ENCODE assay signal across 8 cellular contexts in genomic region chr15:44729394-44729913, GRCh38. TPM values are rescaled to one million over a fixed set of nuclear protein-coding genes. Genes with fewer than 3 reads are reported as not detected.
DNase-seq lines count a peak whose midpoint lies in the region; ATAC-seq and TF ChIP-seq lines count a peak whose summit lies in the region.

No MANE protein-coding gene starts in this region.

- intact Hi-C loops in OCI-LY7 (cut with micrococcal nuclease; ENCODE audit: unreplicated experiment) = loop anchor here (1.0 to 5.0 kb wide), 3 partner anchors 19 to 673 kb away; partner anchors contain the start of gene SPG11

- H3K36me3 ChIP-seq in OCI-LY7 (ENCODE audit: insufficient read depth, low read length) = peaks cover 8% of the 10 kb centered on the region
- peaks cover 0 to 8% (median 5%) of the 10 kb centered on the region in 4 donors for H3K36me3 ChIP-seq in liver (ENCODE audit: control insufficient read depth in 4 of 4, insufficient read depth in 3 of 4, low read depth in 1 of 4, low read length in 3 of 4)
- peaks cover 6 to 9% (median 8%) of the 10 kb centered on the region in 5 donors for H3K36me3 ChIP-seq in subcutaneous abdominal adipose tissue (ENCODE audit: control insufficient read depth in 5 of 5, insufficient read depth in 5 of 5, low read length in 5 of 5)

- H2AFZ ChIP-seq in OCI-LY7 (ENCODE audit: low read length) = peak overlapping the region; percentile 67; the same call in 1 of the 2 replicates

- H3K9me3 ChIP-seq in OCI-LY7 (ENCODE audit: low read length) (no peaks in the 10 kb centered on the region), liver (ENCODE audit: control insufficient read depth in 4 of 4, low read length in 3 of 4) (no peaks in the 10 kb centered on the region), subcutaneous abdominal adipose tissue (ENCODE audit: control insufficient read depth in 5 of 5, low read length in 5 of 5) (no peaks in the 10 kb centered on the region)

- 2% methylated on average over 20 of the region's 20 CpGs for WGBS in liver

- TF ChIP-seq CTCF in AG04449 (IDR thresholded peaks at IDR 0.05; ENCODE audit: insufficient read depth, low read length, missing control alignments) (no peak), OCI-LY7 (conservative IDR thresholded peaks at IDR 0.05; ENCODE audit: low read length) (no peak), liver (IDR thresholded peaks at IDR 0.05; ENCODE audit: low read depth, low read length, missing input control) (no peak), GM13977 (IDR thresholded peaks at IDR 0.05; ENCODE audit: extremely low read depth, insufficient read depth, missing control alignments) (no peak)

- BruUV-seq in OCI-LY7 (replicated peaks; lab: Mats Ljungman, UMichigan) = TSS peak; percentile 72

- peaks cover 52% of the 10 kb centered on the region for H3K4me1 ChIP-seq in OCI-LY7 (ENCODE audit: insufficient read depth, low read length, poor library complexity, severe bottlenecking)
- peaks cover 0 to 7% (median under 1%) of the 10 kb centered on the region in 4 donors for H3K4me1 ChIP-seq in liver (ENCODE audit: control insufficient read depth in 4 of 4, insufficient read depth in 4 of 4, low read length in 3 of 4)
- peaks cover 16 to 57% (median 35%) of the 10 kb centered on the region in 5 donors for H3K4me1 ChIP-seq in subcutaneous abdominal adipose tissue (ENCODE audit: control insufficient read depth in 5 of 5, insufficient read depth in 5 of 5, low read length in 5 of 5)

- H3K9ac ChIP-seq in liver (ENCODE audit: low read depth in 1 of 2, low read length in 2 of 2) (peak overlapping the region; percentile 75 to 98), subcutaneous abdominal adipose tissue (ENCODE audit: low read length in 5 of 5) (peak overlapping the region; percentile 85 to 98 (median 95))

- H3K27me3 ChIP-seq in liver (ENCODE audit: control insufficient read depth in 4 of 4, insufficient read depth in 4 of 4, low read length in 3 of 4) = no peaks in the 10 kb centered on the region
- no peaks in the 10 kb centered on the region for H3K27me3 ChIP-seq in subcutaneous abdominal adipose tissue (ENCODE audit: control insufficient read depth in 5 of 5, insufficient read depth in 4 of 5, low read length in 5 of 5)

- CTCF ChIA-PET in AG04449 (lab: Yijun Ruan, JAX) (interaction anchor here (0.7 to 5.8 kb wide), 6 partner anchors 8 to 145 kb away, joined by 3 to 52 read pairs (median 6); partner anchors contain the start of genes B2M, PATL2 and TRIM69), OCI-LY7 (lab: Charles Lee; ENCODE audit: unreplicated experiment) (interaction anchor here (0.7 to 1.0 kb wide), 2 partner anchors 8 to 66 kb away, joined by 3 read pairs; partner anchors contain the start of gene SPG11)

- H3K4me3 ChIP-seq in AG04449 (ENCODE audit: low read depth, low read length) (peak overlapping the region; percentile 83), OCI-LY7 (ENCODE audit: low read depth, low read length, poor library complexity, severe bottlenecking) (peak overlapping the region; percentile 81), liver (ENCODE audit: low read depth in 1 of 3, low read length in 3 of 3) (peak overlapping the region; percentile 90 to 91 (median 90)), subcutaneous abdominal adipose tissue (ENCODE audit: low read depth in 1 of 5, low read length in 5 of 5) (peak overlapping the region; percentile 88 to 98 (median 96))

- ATAC-seq in GM19395 (IDR thresholded peaks at IDR 0.05; ENCODE audit: unreplicated experiment) (peak; percentile 6), GM18868 (IDR thresholded peaks at IDR 0.05; ENCODE audit: unreplicated experiment) (no peak)

- POLR2A ChIA-PET in AG04449 (lab: Yijun Ruan, JAX) = interaction anchor here (1.0 to 4.1 kb wide), 3 partner anchors 9 to 66 kb away, joined by 5 to 73 read pairs (median 11); partner anchors contain the start of genes B2M, PATL2 and SPG11
- POLR2A ChIA-PET in OCI-LY7 (lab: Charles Lee) = interaction anchor here (0.7 to 7.3 kb wide), 9 partner anchors 8 to 299 kb away, joined by 3 to 116 read pairs (median 6); partner anchors contain the start of genes B2M, PATL2 and SPG11

- H3K9me2 ChIP-seq in OCI-LY7 (ENCODE audit: insufficient read depth, low read length) = no peaks in the 10 kb centered on the region

- DNase-seq in AG04449 (ENCODE audit: low read depth, low spot score) (no peak), OCI-LY7 (ENCODE audit: low spot score) (peak; percentile 72), caudate nucleus (lab: John Stamatoyannopoulos, UW) (peak in 15 of 61 donors; percentile 25 to 81 (median 55)), GM13977 (ENCODE audit: low spot score) (no peak)

- TF ChIP-seq RAD21 in liver (IDR thresholded peaks at IDR 0.05) = no peak

- H3K27ac ChIP-seq in OCI-LY7 (ENCODE audit: low read depth, low read length, poor library complexity, severe bottlenecking) (peak overlapping the region; percentile 90), caudate nucleus (ENCODE audit: low read depth, low read length) (peak overlapping the region; percentile 97), liver (ENCODE audit: low read depth in 1 of 2, low read length in 2 of 2) (peak overlapping the region; percentile 98 to 99), subcutaneous abdominal adipose tissue (ENCODE audit: low read depth, low read length) (peak overlapping the region; percentile 99)

- H4K20me1 ChIP-seq in OCI-LY7 (ENCODE audit: insufficient read depth, low read length) = no peaks in the 10 kb centered on the region

- H3K4me2 ChIP-seq in OCI-LY7 (ENCODE audit: low read length) = peak overlapping the region; percentile 91

- in situ Hi-C loops in GM13977 (cut with MboI; ENCODE audit: low pct_unique_long_range_greater_than_20kb, low sequenced_read_pairs, unreplicated experiment) = no loop called here

- H3K79me2 ChIP-seq in OCI-LY7 (ENCODE audit: insufficient read depth, low read depth, low read length) = peaks cover 13% of the 10 kb centered on the region; the same call in 1 of the 2 replicates

TF ChIP-seq in liver, 16 proteins besides CTCF, POLR2A, EP300 and RAD21:
- TF ChIP-seq ZBTB33 (IDR thresholded peaks at IDR 0.05) (no peak), GABPA (IDR thresholded peaks at IDR 0.05 in 1 of 2, conservative IDR thresholded peaks at IDR 0.05 in 1 of 2) (no peak), REST (IDR thresholded peaks at IDR 0.05) (peak; percentile 6), FOXA1 (IDR thresholded peaks at IDR 0.05) (no peak), YY1 (IDR thresholded peaks at IDR 0.05) (no peak), RXRA (IDR thresholded peaks at IDR 0.05) (no peak), HNF4A (conservative IDR thresholded peaks at IDR 0.05) (no peak)

RNA-seq across cellular contexts. Expression of gene TRIM69, which starts 6.9 kb away (rescaled TPM):
- total RNA-seq in OCI-LY7 (2014; rRNA removed; shearing (Covaris generic)) = 9.8 and 16.3 TPM in 2 replicates
- 29.1 and 33.7 TPM in 2 replicates for total RNA-seq in OCI-LY7 (2022)
- 1 to 10 TPM; 4.9 to 5.7 TPM for total RNA-seq in liver
- polyA plus RNA-seq in liver = 10 to 100 TPM in 1 of 2 donors, 1 to 10 TPM in 1; 3.6 to 10.0 TPM

RNA-seq across cellular contexts. Expression of gene B2M, which starts 18.1 kb away (rescaled TPM):
- total RNA-seq in OCI-LY7 (2014; rRNA removed; shearing (Covaris generic)) = 1,738 and 1,761 TPM in 2 replicates
- total RNA-seq in OCI-LY7 (2022) = 1,161 and 1,369 TPM in 2 replicates
- 1,000 to 10,000 TPM; 1,388 to 2,879 TPM for total RNA-seq in liver
- polyA plus RNA-seq in liver = 1,000 to 10,000 TPM; 3,021 to 3,787 TPM

RNA-seq across cellular contexts. Expression of gene PATL2, which starts 18.3 kb away (rescaled TPM):
- 1.1 and 4.8 TPM in 2 replicates for total RNA-seq in OCI-LY7 (2014; rRNA removed; shearing (Covaris generic))
- 8.6 and 8.8 TPM in 2 replicates for total RNA-seq in OCI-LY7 (2022)
- total RNA-seq in liver = 1 to 10 TPM in 1 of 2 donors, under 1 TPM in 1; 0.65 to 1.0 TPM
- polyA plus RNA-seq in liver = under 1 TPM; 0.32 to 0.68 TPM
